Comparison of ENCODE assay signal across 22 cellular contexts in genomic region chr18:13461488-13461887, GRCh38.
A peak's percentile ranks its signal among the peaks of the same experiment; 100 is the strongest.
DNase-seq lines count a peak whose midpoint lies in the region; ATAC-seq and TF ChIP-seq lines count a peak whose summit lies in the region.
"Had no signal": no experiment of that assay in that cellular context is flagged by ENCODE, and none has a peak within 500 bp of the region (broad histone marks: within the 10 kb centered on the region; RNA-seq: fewer than 3 reads in every experiment).

No MANE protein-coding gene starts in this region.

- DNase-seq in CD4-positive, CD25-positive, alpha-beta regulatory T cell: peak in 1 of 3 donors; percentile 60
- DNase-seq in Jurkat, Clone E6-1 (ENCODE audit: low read depth, low spot score): peak; percentile 96
- DNase-seq in RKO (ENCODE audit: low spot score) (peak; percentile 14), endodermal cell (peak; percentile 35), immature natural killer cell (no peak), mesothelial cell of epicardium (ENCODE audit: low spot score in 2 of 2, unreplicated experiment in 2 of 2) (no peak), cortex of kidney (lab: John Stamatoyannopoulos, UW) (no peak)
- DNase-seq: activated CD4-positive, alpha-beta T cell treated with anti-CD3 and anti-CD28 coated beads, Interleukin-2, amount 10 ng/mL, durations not matched to agents 24 days and 14 days; activated CD8-positive, alpha-beta memory T cell treated with anti-CD3 and anti-CD28 coated beads, Interleukin-2, amount 50 U/mL, for 48 hours; Caco-2; erythroblast; MG63; NCI-H1930; NCI-H446 treated with DMSO at 0.1 percent for 48 hours; NK-92 treated with Interleukin-12 subunit alpha and Interleukin-12 subunit beta, amount 100 ng/mL, for 24 hours; nucleus accumbens; stimulated activated CD4-positive, alpha-beta T cell treated with anti-CD3 and anti-CD28 coated beads, Interleukin-4, amount 100 ng/mL, for 4 hours had no signal

- ATAC-seq in CD4-positive, CD25-positive, alpha-beta regulatory T cell (ENCODE audit: low read depth in 2 of 2): no peak
- ATAC-seq in HG02870 (IDR thresholded peaks at IDR 0.05; ENCODE audit: unreplicated experiment): no peak
- ATAC-seq: gastroesophageal sphincter had no signal

- no peaks in the 10 kb centered on the region for H3K9me3 ChIP-seq in CD4-positive, CD25-positive, alpha-beta regulatory T cell (ENCODE audit: control insufficient read depth in 2 of 2, low read length in 2 of 2)
- no peaks in the 10 kb centered on the region for H3K9me3 ChIP-seq in endodermal cell (ENCODE audit: control insufficient read depth, low read length)
- H3K9me3 ChIP-seq: Caco-2, MG63 had no signal

- no peak overlapping the region for H3K9ac ChIP-seq in endodermal cell (ENCODE audit: extremely low read depth, low read length, poor library complexity, severe bottlenecking)

- no peak for TF ChIP-seq CTCF in endodermal cell (conservative IDR thresholded peaks at IDR 0.05)
- no peak for TF ChIP-seq CTCF in mesothelial cell of epicardium (IDR thresholded peaks at IDR 0.05; ENCODE audit: unreplicated experiment)

- H3K4me1 ChIP-seq in CD4-positive, CD25-positive, alpha-beta regulatory T cell (ENCODE audit: control insufficient read depth, insufficient read depth, low read length, poor library complexity, severe bottlenecking): peaks cover 58% of the 10 kb centered on the region
- no peaks in the 10 kb centered on the region for H3K4me1 ChIP-seq in endodermal cell (ENCODE audit: control insufficient read depth, insufficient read depth, low read length)
- H3K4me1 ChIP-seq: Caco-2 had no signal

- peaks cover 30 to 91% (median 76%) of the 10 kb centered on the region in 4 donors for H3K4me1 Mint-ChIP-seq in CD4-positive, CD25-positive, alpha-beta regulatory T cell
- H3K4me1 Mint-ChIP-seq in endodermal cell: no peaks in the 10 kb centered on the region
- peaks cover 48 to 61% of the 10 kb centered on the region in 2 donors for H3K4me1 Mint-ChIP-seq in immature natural killer cell
- H3K4me1 Mint-ChIP-seq in mesothelial cell of epicardium: no peaks in the 10 kb centered on the region

- peaks cover 20% of the 10 kb centered on the region for H3K36me3 Mint-ChIP-seq in CD4-positive, CD25-positive, alpha-beta regulatory T cell
- peaks cover 3% of the 10 kb centered on the region for H3K36me3 Mint-ChIP-seq in endodermal cell (ENCODE audit: low read depth)
- peaks cover 0 to 5% (median 4%) of the 10 kb centered on the region in 3 donors for H3K36me3 Mint-ChIP-seq in immature natural killer cell
- H3K36me3 Mint-ChIP-seq in mesothelial cell of epicardium: no peaks in the 10 kb centered on the region
- H3K36me3 Mint-ChIP-seq: type B pancreatic cell had no signal

- peak overlapping the region; percentile 92 to 95 (median 92) for H3K27ac Mint-ChIP-seq in CD4-positive, CD25-positive, alpha-beta regulatory T cell
- H3K27ac Mint-ChIP-seq in endodermal cell (no peak overlapping the region), immature natural killer cell (peak overlapping the region in 1 of 6 donors; percentile 59), mesothelial cell of epicardium (no peak overlapping the region)
- H3K27ac Mint-ChIP-seq: type B pancreatic cell had no signal

- H3K9me3 Mint-ChIP-seq in CD4-positive, CD25-positive, alpha-beta regulatory T cell: peaks cover 0 to 4% (median 0%) of the 10 kb centered on the region in 7 donors
- peaks cover 3% of the 10 kb centered on the region for H3K9me3 Mint-ChIP-seq in endodermal cell
- peaks cover 0 to 1% (median 0%) of the 10 kb centered on the region in 6 donors for H3K9me3 Mint-ChIP-seq in immature natural killer cell
- peaks cover 6% of the 10 kb centered on the region for H3K9me3 Mint-ChIP-seq in mesothelial cell of epicardium
- H3K9me3 Mint-ChIP-seq: type B pancreatic cell had no signal

- H3K36me3 ChIP-seq in CD4-positive, CD25-positive, alpha-beta regulatory T cell (ENCODE audit: control insufficient read depth, insufficient read depth, low read length): peaks cover 6% of the 10 kb centered on the region
- no peaks in the 10 kb centered on the region for H3K36me3 ChIP-seq in endodermal cell (ENCODE audit: control insufficient read depth, insufficient read depth, low read length)
- H3K36me3 ChIP-seq: cardiac muscle cell, gastroesophageal sphincter, MG63 had no signal

- no peaks in the 10 kb centered on the region for H3K27me3 ChIP-seq in CD4-positive, CD25-positive, alpha-beta regulatory T cell (ENCODE audit: control insufficient read depth, insufficient read depth, low read length)
- no peaks in the 10 kb centered on the region for H3K27me3 ChIP-seq in endodermal cell (ENCODE audit: control insufficient read depth, insufficient read depth, low read length, poor library complexity, severe bottlenecking)
- H3K27me3 ChIP-seq: cardiac muscle cell, gastroesophageal sphincter, MG63 had no signal

- WGBS in endodermal cell (ENCODE audit: insufficient coverage in 1 of 2, insufficient read length in 1 of 2), 2 experiments: 94 to 96% methylated on average over 5 of the region's 5 CpGs

- H3K27ac ChIP-seq in CD4-positive, CD25-positive, alpha-beta regulatory T cell (ENCODE audit: insufficient read depth, low read length, poor library complexity, severe bottlenecking): no peak overlapping the region
- no peak overlapping the region for H3K27ac ChIP-seq in endodermal cell (ENCODE audit: low read depth, low read length)
- H3K27ac ChIP-seq: cardiac muscle cell, gastroesophageal sphincter had no signal

- peak overlapping the region; percentile 48 to 66 (median 61) for H3K4me3 Mint-ChIP-seq in CD4-positive, CD25-positive, alpha-beta regulatory T cell
- H3K4me3 Mint-ChIP-seq in endodermal cell (no peak overlapping the region), immature natural killer cell (no peak overlapping the region), mesothelial cell of epicardium (no peak overlapping the region)
- H3K4me3 Mint-ChIP-seq: activated CD4-positive, alpha-beta T cell treated with anti-CD3 and anti-CD28 coated beads, Interleukin-2, amount 10 ng/mL, durations not matched to agents 24 days and 14 days; type B pancreatic cell had no signal

- peak overlapping the region; percentile 15 for H3K4me3 ChIP-seq in CD4-positive, CD25-positive, alpha-beta regulatory T cell (ENCODE audit: low read depth, low read length)
- peak overlapping the region; percentile 80 for H3K4me3 ChIP-seq in Jurkat, Clone E6-1 (ENCODE audit: low read length)
- H3K4me3 ChIP-seq in endodermal cell (ENCODE audit: low read length): no peak overlapping the region
- H3K4me3 ChIP-seq: cardiac muscle cell, gastroesophageal sphincter, lung, MG63 had no signal

- no peaks in the 10 kb centered on the region for H3K27me3 Mint-ChIP-seq in CD4-positive, CD25-positive, alpha-beta regulatory T cell
- H3K27me3 Mint-ChIP-seq in endodermal cell (ENCODE audit: insufficient read depth) (no peaks in the 10 kb centered on the region), immature natural killer cell (ENCODE audit: low read depth in 3 of 3) (peaks cover 0 to 9% (median 7%) of the 10 kb centered on the region in 3 donors), mesothelial cell of epicardium (ENCODE audit: low read depth) (no peaks in the 10 kb centered on the region)
- H3K27me3 Mint-ChIP-seq: activated CD4-positive, alpha-beta T cell treated with anti-CD3 and anti-CD28 coated beads, Interleukin-2, amount 10 ng/mL, durations not matched to agents 24 days and 14 days had no signal

Comparison
In these comparisons a context has a peak if more than half of its experiments do, and no peak if none do; other contexts are left out.
1. DNase-seq: peak in Jurkat, Clone E6-1 (single experiment), RKO (single experiment) and endodermal cell (single experiment); none in immature natural killer cell (0 of 3), mesothelial cell of epicardium (0 of 2) and cortex of kidney (single experiment).
2. H3K27ac Mint-ChIP-seq: peak in CD4-positive, CD25-positive, alpha-beta regulatory T cell (3 of 3); none in endodermal cell (single experiment) and mesothelial cell of epicardium (single experiment).
3. H3K4me3 Mint-ChIP-seq: peak in CD4-positive, CD25-positive, alpha-beta regulatory T cell (4 of 4); none in endodermal cell (single experiment), immature natural killer cell (0 of 5) and mesothelial cell of epicardium (single experiment).